In genomic region chr3:195659136-195659533, GRCh38 we compare ENCODE assay signal across 7 cellular contexts.
DNase-seq lines count a peak whose midpoint lies in the region; ATAC-seq, FAIRE-seq and TF ChIP-seq lines count a peak whose summit lies in the region.
"Not testable (repeated sequence)": the region's sequence is repeated elsewhere in the genome, so short reads cannot be mapped to it uniquely, and the experiment has no call there.

No MANE protein-coding gene starts in this region.

- peaks cover 44% of the 10 kb centered on the region for H3K79me2 ChIP-seq in Loucy (ENCODE audit: insufficient read depth, low read length)
- H3K79me2 ChIP-seq in keratinocyte (ENCODE audit: control insufficient read depth, insufficient read depth, low read length) = not testable (repeated sequence)

- DNase-seq in CD8-positive, alpha-beta T cell; activated naive CD4-positive, alpha-beta T cell treated with anti-CD3 and anti-CD28 coated beads, Interleukin-2, amount 10 ng/mL, durations not matched to agents 7 days and 5 days; keratinocyte (ENCODE audit: low read depth, low spot score); progenitor cell of endocrine pancreas (ENCODE audit: low spot score, unreplicated experiment): not testable (repeated sequence)

- not testable (repeated sequence) for H3K4me3 ChIP-seq in CD8-positive, alpha-beta T cell (ENCODE audit: low read depth, low read length); keratinocyte (ENCODE audit: control insufficient read depth in 2 of 3, extremely low read depth in 1 of 3, insufficient read depth in 2 of 3, low read depth in 1 of 3, low read length in 3 of 3)
- H3K4me3 ChIP-seq in Loucy (ENCODE audit: low read length, poor library complexity, severe bottlenecking) (peak overlapping the region; percentile 85), WI38 (ENCODE audit: low read depth, low read length) (peak overlapping the region; percentile 51), ectodermal cell (ENCODE audit: insufficient read depth, low read depth, low read length) (peak overlapping the region; percentile 13)

- H3K4me1 ChIP-seq in CD8-positive, alpha-beta T cell (ENCODE audit: insufficient read depth, low read length); Loucy (ENCODE audit: insufficient read depth, low read length, poor library complexity, severe bottlenecking); ectodermal cell (ENCODE audit: control insufficient read depth, insufficient read depth, low read length); keratinocyte (ENCODE audit: control insufficient read depth, extremely low read depth, insufficient read depth, low read length): not testable (repeated sequence)

- dilution Hi-C loops in keratinocyte (cut with MboI; ENCODE audit: extremely low pct_ligation_motif_present, low sequenced_read_pairs) = not testable (repeated sequence)

- not testable (repeated sequence) for H3K4me1 Mint-ChIP-seq in CD8-positive, alpha-beta T cell (ENCODE audit: low read depth); progenitor cell of endocrine pancreas (ENCODE audit: low read depth)
- H3K4me1 Mint-ChIP-seq in activated naive CD4-positive, alpha-beta T cell treated with anti-CD3 and anti-CD28 coated beads, Interleukin-2, amount 10 ng/mL, durations not matched to agents 7 days and 5 days = peaks cover 16% of the 10 kb centered on the region

- not testable (repeated sequence) for H3F3A ChIP-seq in Loucy (ENCODE audit: low read depth)

- peak; percentile 37 for ATAC-seq in CD8-positive, alpha-beta T cell

- H3K27ac ChIP-seq in CD8-positive, alpha-beta T cell (ENCODE audit: low read depth, low read length); ectodermal cell (ENCODE audit: insufficient read depth, low read depth, low read length, poor library complexity, severe bottlenecking); keratinocyte (ENCODE audit: control insufficient read depth, insufficient read depth, low read length): not testable (repeated sequence)

- H3K9me2 ChIP-seq in Loucy (replicated peaks; ENCODE audit: low read depth, low read length) = not testable (repeated sequence)

- not testable (repeated sequence) for H3K9me1 ChIP-seq in keratinocyte (ENCODE audit: control insufficient read depth, extremely low read depth, insufficient read depth, low read length)

- not testable (repeated sequence) for H3K27me3 ChIP-seq in CD8-positive, alpha-beta T cell (ENCODE audit: insufficient read depth, low read length); Loucy (ENCODE audit: insufficient read depth, low read length, poor library complexity, severe bottlenecking); ectodermal cell (ENCODE audit: control insufficient read depth, insufficient read depth, low read length, poor library complexity, severe bottlenecking); keratinocyte (ENCODE audit: control insufficient read depth, extremely low read depth, insufficient read depth, low read length)

- not testable (repeated sequence) for H3K27me3 Mint-ChIP-seq in CD8-positive, alpha-beta T cell (ENCODE audit: low read depth); activated naive CD4-positive, alpha-beta T cell treated with anti-CD3 and anti-CD28 coated beads, Interleukin-2, amount 10 ng/mL, durations not matched to agents 7 days and 5 days; progenitor cell of endocrine pancreas

- H3K27ac Mint-ChIP-seq in CD8-positive, alpha-beta T cell; activated naive CD4-positive, alpha-beta T cell treated with anti-CD3 and anti-CD28 coated beads, Interleukin-2, amount 10 ng/mL, durations not matched to agents 7 days and 5 days; progenitor cell of endocrine pancreas: not testable (repeated sequence)

- H3K9me3 Mint-ChIP-seq in CD8-positive, alpha-beta T cell; activated naive CD4-positive, alpha-beta T cell treated with anti-CD3 and anti-CD28 coated beads, Interleukin-2, amount 10 ng/mL, durations not matched to agents 7 days and 5 days; progenitor cell of endocrine pancreas (ENCODE audit: low read depth): not testable (repeated sequence)

- WGBS in ectodermal cell, 2 experiments = 62% methylated on average over 1 of the region's 7 CpGs; no CpG with 5 or more reads in 1 of the 2 experiments

- TF ChIP-seq CTCF in CD8-positive, alpha-beta T cell (IDR thresholded peaks at IDR 0.05); Loucy (conservative IDR thresholded peaks at IDR 0.05; ENCODE audit: low read length); WI38 (IDR thresholded peaks at IDR 0.05; ENCODE audit: low read depth, low read length); keratinocyte (optimal IDR thresholded peaks at IDR 0.05 in 1 of 3, IDR thresholded peaks at IDR 0.05 in 1 of 3, conservative IDR thresholded peaks at IDR 0.05 in 1 of 3; ENCODE audit: extremely low read depth in 1 of 3, insufficient read depth in 2 of 3, low read length in 3 of 3); progenitor cell of endocrine pancreas (IDR thresholded peaks at IDR 0.05; ENCODE audit: unreplicated experiment): not testable (repeated sequence)

- not testable (repeated sequence) for H2AFZ ChIP-seq in Loucy (ENCODE audit: low read length); keratinocyte (ENCODE audit: control insufficient read depth, low read length)

- POLR2A ChIA-PET in CD8-positive, alpha-beta T cell (lab: Charles Lee) = not testable (repeated sequence)

- not testable (repeated sequence) for H3K36me3 Mint-ChIP-seq in CD8-positive, alpha-beta T cell; activated naive CD4-positive, alpha-beta T cell treated with anti-CD3 and anti-CD28 coated beads, Interleukin-2, amount 10 ng/mL, durations not matched to agents 7 days and 5 days; progenitor cell of endocrine pancreas (ENCODE audit: insufficient read depth)

- not testable (repeated sequence) for H4K20me1 ChIP-seq in Loucy (ENCODE audit: insufficient read depth, low read length, poor library complexity, severe bottlenecking); keratinocyte (ENCODE audit: control insufficient read depth, extremely low read depth, insufficient read depth, low read length)

- intact Hi-C loops in CD8-positive, alpha-beta T cell (cut with DNase I, micrococcal nuclease) = loop anchor here in 1 of 2 experiments (10.0 kb wide), 1 partner anchor 104 kb away; no protein-coding TSS in a partner anchor

- not testable (repeated sequence) for FAIRE-seq in keratinocyte (lab: Jason Lieb, UNC)

- H3K36me3 ChIP-seq in CD8-positive, alpha-beta T cell (ENCODE audit: insufficient read depth, low read length); Loucy (ENCODE audit: insufficient read depth, low read length); ectodermal cell (ENCODE audit: control insufficient read depth, insufficient read depth, low read length); keratinocyte (ENCODE audit: control insufficient read depth in 2 of 2, extremely low read depth in 1 of 2, insufficient read depth in 2 of 2, low read length in 2 of 2): not testable (repeated sequence)

- CTCF ChIA-PET in CD8-positive, alpha-beta T cell (lab: Charles Lee); activated naive CD4-positive, alpha-beta T cell treated with anti-CD3 and anti-CD28 coated beads, Interleukin-2, amount 10 ng/mL, durations not matched to agents 7 days and 5 days (lab: Charles Lee): not testable (repeated sequence)

- not testable (repeated sequence) for H3K9me3 ChIP-seq in CD8-positive, alpha-beta T cell (ENCODE audit: low read length); Loucy (ENCODE audit: insufficient read depth, low read depth, low read length); ectodermal cell (ENCODE audit: control insufficient read depth, low read length); keratinocyte (ENCODE audit: control insufficient read depth, low read depth, low read length)

- H3K4me2 ChIP-seq in Loucy (ENCODE audit: low read depth, low read length, poor library complexity, severe bottlenecking) = peak overlapping the region; percentile 48
- H3K4me2 ChIP-seq in keratinocyte (ENCODE audit: control insufficient read depth, extremely low read depth, insufficient read depth, low read depth, low read length) = peak overlapping the region; percentile 45

- peak overlapping the region; percentile 86 for H3K9ac ChIP-seq in Loucy (ENCODE audit: low read depth, low read length, poor library complexity, severe bottlenecking)
- H3K9ac ChIP-seq in keratinocyte (ENCODE audit: control insufficient read depth, extremely low read depth, insufficient read depth, low read length) = not testable (repeated sequence)

- peak overlapping the region; percentile 32 for H3K4me3 Mint-ChIP-seq in CD8-positive, alpha-beta T cell
- H3K4me3 Mint-ChIP-seq in activated naive CD4-positive, alpha-beta T cell treated with anti-CD3 and anti-CD28 coated beads, Interleukin-2, amount 10 ng/mL, durations not matched to agents 7 days and 5 days = peak overlapping the region; percentile 47
- H3K4me3 Mint-ChIP-seq in progenitor cell of endocrine pancreas (ENCODE audit: low read depth) = peak overlapping the region; percentile 44
